17 cellular contexts compared by ENCODE assay signal in the genomic region with DNA sequence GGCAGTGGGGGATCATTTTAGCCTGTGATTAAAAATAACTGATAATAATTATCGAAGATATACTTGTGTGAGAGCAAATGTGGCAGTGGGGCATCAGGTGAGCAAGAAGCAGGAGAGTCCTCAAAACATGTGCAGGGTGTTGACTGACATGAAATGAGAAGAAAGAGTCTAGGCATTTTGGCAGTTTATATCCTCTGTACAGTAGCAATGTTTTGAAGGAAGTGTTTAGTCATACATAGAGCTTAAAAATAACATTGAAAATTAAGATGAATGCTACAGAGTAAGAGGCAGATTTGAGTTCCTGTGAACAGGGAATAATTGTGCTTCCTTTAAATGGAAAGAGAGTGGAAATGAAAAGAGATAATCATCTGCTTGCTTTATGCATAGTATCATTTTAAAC. TPM values are rescaled to one million over a fixed set of nuclear protein-coding genes. Genes with fewer than 3 reads are reported as not detected.
A peak's percentile ranks its signal among the peaks of the same experiment; 100 is the strongest.
DNase-seq lines count a peak whose midpoint lies in the region; ATAC-seq, FAIRE-seq and TF ChIP-seq lines count a peak whose summit lies in the region.
"Had no signal": no experiment of that assay in that cellular context is flagged by ENCODE, and none has a peak within 500 bp of the region (broad histone marks: within the 10 kb centered on the region; RNA-seq: fewer than 3 reads in every experiment).

No MANE protein-coding gene starts in this region.

- H3K27ac ChIP-seq in vagina (no peak overlapping the region), breast epithelium (no peak overlapping the region)
- H3K27ac ChIP-seq: SJCRH30 had no signal

- H3K27me3 ChIP-seq in vagina = no peaks in the 10 kb centered on the region
- no peaks in the 10 kb centered on the region for H3K27me3 ChIP-seq in breast epithelium
- H3K27me3 ChIP-seq: SJCRH30 had no signal

- DNase-seq in H54 (ENCODE audit: insufficient read length, low spot score) (no peak), RPMI7951 (ENCODE audit: low read depth) (peak; percentile 1), dermis blood vessel endothelial cell (peak; percentile 66), vagina (ENCODE audit: extremely low spot score in 2 of 2) (no peak), breast epithelium (ENCODE audit: low spot score in 2 of 2) (no peak), CD1c-positive myeloid dendritic cell (ENCODE audit: extremely low spot score) (no peak)
- DNase-seq: DMS 273 treated with DMSO at 0.1 percent for 48 hours, EL, HCEC 1CT, KG1, MM.1S, NCI-H1105 treated with DMSO at 0.1 percent for 48 hours, NCI-H1930, NCI-H2171 treated with DMSO at 0.1 percent for 48 hours, NCI-H510A treated with DMSO at 0.1 percent for 48 hours, SJCRH30 had no signal

- peaks cover 0 to 12% of the 10 kb centered on the region in 2 donors for H3K36me3 ChIP-seq in vagina
- H3K36me3 ChIP-seq in breast epithelium = no peaks in the 10 kb centered on the region
- H3K36me3 ChIP-seq: SJCRH30 had no signal

- H3K4me1 ChIP-seq in vagina = no peaks in the 10 kb centered on the region
- H3K4me1 ChIP-seq in breast epithelium = no peaks in the 10 kb centered on the region
- H3K4me1 ChIP-seq: SJCRH30 had no signal

- intact Hi-C loops in vagina (cut with DNase I) (no loop called here), breast epithelium (cut with DNase I; ENCODE audit: low total_unique reads) (no loop called here)

- TF ChIP-seq POLR2A in H54 (IDR thresholded peaks at IDR 0.05; ENCODE audit: low read depth, low read length) (no peak), vagina (IDR thresholded peaks at IDR 0.05) (no peak), breast epithelium (IDR thresholded peaks at IDR 0.05) (no peak)

- no peak for ATAC-seq in HG02610 (IDR thresholded peaks at IDR 0.05; ENCODE audit: unreplicated experiment)

- H3K4me3 ChIP-seq in vagina (no peak overlapping the region), breast epithelium (no peak overlapping the region)
- H3K4me3 ChIP-seq: SJCRH30 had no signal

- TF ChIP-seq CTCF in vagina (IDR thresholded peaks at IDR 0.05) (no peak), breast epithelium (IDR thresholded peaks at IDR 0.05) (no peak)

- peak; percentile 75 for FAIRE-seq in H54 (lab: Jason Lieb, UNC)

- H3K9me3 ChIP-seq in vagina (no peaks in the 10 kb centered on the region), breast epithelium (no peaks in the 10 kb centered on the region)
- H3K9me3 ChIP-seq: SJCRH30 had no signal

RNA-seq across cellular contexts. Expression of gene VPS50, which starts 47.4 kb away (rescaled TPM):
- 25.8 and 32.6 TPM in 2 replicates for total RNA-seq in RPMI7951 (2014; rRNA removed; shearing (Covaris generic))
- total RNA-seq in dermis blood vessel endothelial cell (40.8 and 41.3 TPM in 2 replicates), vagina (13.0 TPM), breast epithelium (10 to 100 TPM; 20.3 to 54.4 (median 24.6) TPM)

RNA-seq across cellular contexts. Expression of gene HEPACAM2, which starts 53.3 kb away (rescaled TPM):
- not detected in 2 replicates for total RNA-seq in RPMI7951 (2014; rRNA removed; shearing (Covaris generic))
- not detected in 2 replicates for total RNA-seq in dermis blood vessel endothelial cell
- total RNA-seq in vagina = not detected
- 1 to 10 TPM in 1 of 3 donors, under 1 TPM in 1, not detected in 1; 0.33 to 4.4 TPM for total RNA-seq in breast epithelium

Comparison
In these comparisons a context has a peak if more than half of its experiments do, and no peak if none do; other contexts are left out.
1. DNase-seq: peak in RPMI7951 (single experiment) and dermis blood vessel endothelial cell (single experiment); none in H54 (single experiment), vagina (0 of 2), breast epithelium (0 of 2) and CD1c-positive myeloid dendritic cell (single experiment).